Comparison of ENCODE assay signal across 14 cellular contexts in genomic region chr4:2908686-2909085, GRCh38. TPM values are rescaled to one million over a fixed set of nuclear protein-coding genes. Genes with fewer than 3 reads are reported as not detected.
DNase-seq lines count a peak whose midpoint lies in the region; ATAC-seq and TF ChIP-seq lines count a peak whose summit lies in the region.
"Had no signal": no experiment of that assay in that cellular context is flagged by ENCODE, and none has a peak within 500 bp of the region (broad histone marks: within the 10 kb centered on the region; RNA-seq: fewer than 3 reads in every experiment).

No MANE protein-coding gene starts in this region.

- peak overlapping the region in 7 of 8 donors; percentile 35 to 98 (median 72) for H3K27ac Mint-ChIP-seq in CD8-positive, alpha-beta memory T cell
- H3K27ac Mint-ChIP-seq in endodermal cell (peak overlapping the region; percentile 17), progenitor cell of endocrine pancreas (peak overlapping the region; percentile 96)
- H3K27ac Mint-ChIP-seq: B cell had no signal

- CTCF ChIA-PET in CD8-positive, alpha-beta memory T cell (lab: Charles Lee): no interaction called here

- H3K9me3 ChIP-seq in CD8-positive, alpha-beta memory T cell (ENCODE audit: low read length): no peaks in the 10 kb centered on the region
- H3K9me3 ChIP-seq in endodermal cell (ENCODE audit: control insufficient read depth, low read length) (no peaks in the 10 kb centered on the region), right cardiac atrium (ENCODE audit: control insufficient read depth, low read length) (no peaks in the 10 kb centered on the region), lower lobe of right lung (no peaks in the 10 kb centered on the region)

- H3K4me3 ChIP-seq in CD8-positive, alpha-beta memory T cell (ENCODE audit: low read length): no peak overlapping the region
- H3K4me3 ChIP-seq in endodermal cell (ENCODE audit: low read length): no peak overlapping the region
- no peak overlapping the region for H3K4me3 ChIP-seq in right cardiac atrium (ENCODE audit: low read length)
- H3K4me3 ChIP-seq in lower lobe of right lung: no peak overlapping the region
- H3K4me3 ChIP-seq: GM23248 had no signal

- 92 to 96% methylated on average over 3 to 7 of the region's 7 CpGs for WGBS in endodermal cell (ENCODE audit: insufficient coverage in 1 of 2, insufficient read length in 1 of 2), 2 experiments
- 88% methylated on average over 7 of the region's 7 CpGs for WGBS in right cardiac atrium

- POLR2A ChIA-PET in CD8-positive, alpha-beta memory T cell (lab: Charles Lee): no interaction called here

- peaks cover 0 to 2% of the 10 kb centered on the region in 2 donors for H3K27me3 Mint-ChIP-seq in CD8-positive, alpha-beta memory T cell
- H3K27me3 Mint-ChIP-seq in endodermal cell (ENCODE audit: insufficient read depth) (no peaks in the 10 kb centered on the region), progenitor cell of endocrine pancreas (no peaks in the 10 kb centered on the region)
- H3K27me3 Mint-ChIP-seq: B cell had no signal

- H3K36me3 ChIP-seq in CD8-positive, alpha-beta memory T cell (ENCODE audit: insufficient read depth, low read length): peaks cover 62% of the 10 kb centered on the region
- H3K36me3 ChIP-seq in endodermal cell (ENCODE audit: control insufficient read depth, insufficient read depth, low read length) (peaks cover 97% of the 10 kb centered on the region), lower lobe of right lung (peaks cover 100% of the 10 kb centered on the region)

- H3K36me3 Mint-ChIP-seq in CD8-positive, alpha-beta memory T cell: peaks cover 10 to 94% (median 18%) of the 10 kb centered on the region in 3 donors
- peaks cover 91% of the 10 kb centered on the region for H3K36me3 Mint-ChIP-seq in endodermal cell (ENCODE audit: low read depth)
- H3K36me3 Mint-ChIP-seq in progenitor cell of endocrine pancreas (ENCODE audit: insufficient read depth): peaks cover 28% of the 10 kb centered on the region

- no peak for TF ChIP-seq CTCF in 22Rv1 (IDR thresholded peaks at IDR 0.05)
- TF ChIP-seq CTCF in endodermal cell (conservative IDR thresholded peaks at IDR 0.05): no peak
- TF ChIP-seq CTCF in progenitor cell of endocrine pancreas (IDR thresholded peaks at IDR 0.05; ENCODE audit: unreplicated experiment): no peak
- TF ChIP-seq CTCF in lower lobe of right lung (IDR thresholded peaks at IDR 0.05): no peak

- intact Hi-C loops in right cardiac atrium (cut with DNase I) (no loop called here), lower lobe of right lung (cut with DNase I) (no loop called here)

- ATAC-seq in right cardiac atrium (no peak), lower lobe of right lung (no peak)
- ATAC-seq: CD8-positive, alpha-beta T cell had no signal

- peaks cover 20% of the 10 kb centered on the region for H3K4me1 ChIP-seq in CD8-positive, alpha-beta memory T cell (ENCODE audit: insufficient read depth, low read length)
- H3K4me1 ChIP-seq in endodermal cell (ENCODE audit: control insufficient read depth, insufficient read depth, low read length): no peaks in the 10 kb centered on the region
- peaks cover 6% of the 10 kb centered on the region for H3K4me1 ChIP-seq in right cardiac atrium (ENCODE audit: control insufficient read depth, insufficient read depth, low read length)
- peaks cover 14% of the 10 kb centered on the region for H3K4me1 ChIP-seq in lower lobe of right lung

- no peaks in the 10 kb centered on the region for H3K9me3 Mint-ChIP-seq in CD8-positive, alpha-beta memory T cell
- H3K9me3 Mint-ChIP-seq in endodermal cell: no peaks in the 10 kb centered on the region
- H3K9me3 Mint-ChIP-seq in progenitor cell of endocrine pancreas (ENCODE audit: low read depth): no peaks in the 10 kb centered on the region
- H3K9me3 Mint-ChIP-seq: CD8-positive, alpha-beta T cell had no signal

- no peaks in the 10 kb centered on the region for H3K27me3 ChIP-seq in CD8-positive, alpha-beta memory T cell (ENCODE audit: insufficient read depth, low read length, poor library complexity, severe bottlenecking)
- no peaks in the 10 kb centered on the region for H3K27me3 ChIP-seq in endodermal cell (ENCODE audit: control insufficient read depth, insufficient read depth, low read length, poor library complexity, severe bottlenecking)
- no peaks in the 10 kb centered on the region for H3K27me3 ChIP-seq in right cardiac atrium (ENCODE audit: control insufficient read depth, insufficient read depth)
- H3K27me3 ChIP-seq in lower lobe of right lung (ENCODE audit: low read depth): no peaks in the 10 kb centered on the region

- H3K4me3 Mint-ChIP-seq in CD8-positive, alpha-beta memory T cell: no peak overlapping the region
- H3K4me3 Mint-ChIP-seq in endodermal cell (no peak overlapping the region), progenitor cell of endocrine pancreas (ENCODE audit: low read depth) (no peak overlapping the region)
- H3K4me3 Mint-ChIP-seq: B cell; CD8-positive, alpha-beta T cell had no signal

- H3K9ac ChIP-seq in endodermal cell (ENCODE audit: extremely low read depth, low read length, poor library complexity, severe bottlenecking): no peak overlapping the region
- H3K9ac ChIP-seq: GM23248 had no signal

- H3K4me1 Mint-ChIP-seq in CD8-positive, alpha-beta memory T cell: peaks cover 27 to 51% (median 38%) of the 10 kb centered on the region in 3 donors
- H3K4me1 Mint-ChIP-seq in endodermal cell: no peaks in the 10 kb centered on the region
- H3K4me1 Mint-ChIP-seq in progenitor cell of endocrine pancreas (ENCODE audit: low read depth): peaks cover 46% of the 10 kb centered on the region

- H3K27ac ChIP-seq in 22Rv1: peak overlapping the region; percentile 68
- H3K27ac ChIP-seq in CD8-positive, alpha-beta memory T cell (ENCODE audit: low read depth, low read length): no peak overlapping the region
- no peak overlapping the region for H3K27ac ChIP-seq in endodermal cell (ENCODE audit: low read depth, low read length)
- no peak overlapping the region for H3K27ac ChIP-seq in right cardiac atrium (ENCODE audit: low read length)
- H3K27ac ChIP-seq in lower lobe of right lung: no peak overlapping the region
- H3K27ac ChIP-seq: GM23248, HL-60 had no signal

- no peak for DNase-seq in CD8-positive, alpha-beta memory T cell
- DNase-seq in endodermal cell (no peak), progenitor cell of endocrine pancreas (ENCODE audit: low spot score, unreplicated experiment) (no peak), right cardiac atrium (no peak), lower lobe of right lung (no peak)
- DNase-seq in activated CD4-positive, alpha-beta T cell treated with anti-CD3 and anti-CD28 coated beads for 1 hour: no peak
- DNase-seq: C1 segment of cervical spinal cord; CD8-positive, alpha-beta T cell; DMS 273 treated with DMSO at 0.1 percent for 48 hours; GM23248; H7 had no signal

RNA-seq across cellular contexts. Expression of gene NOP14, which starts 54.5 kb away (rescaled TPM):
- 100 to 1,000 TPM; 156 to 165 TPM for total RNA-seq in CD8-positive, alpha-beta memory T cell
- polyA plus RNA-seq in CD8-positive, alpha-beta memory T cell: 26.5 TPM
- 10 to 100 TPM; 23.0 to 31.9 TPM for total RNA-seq in endodermal cell
- polyA plus RNA-seq in endodermal cell (2013, experiment 1 of 2): 20.5 TPM
- 18.2 TPM for polyA plus RNA-seq in endodermal cell (2013, experiment 2 of 2)
- total RNA-seq in progenitor cell of endocrine pancreas: 31.5 and 33.4 TPM in 2 replicates
- total RNA-seq in right cardiac atrium: 10 to 100 TPM; 15.4 to 19.2 (median 18.4) TPM
- 12.0 TPM for polyA plus RNA-seq in right cardiac atrium
- 20.7 TPM for total RNA-seq in lower lobe of right lung

RNA-seq across cellular contexts. Expression of gene GRK4, which starts 54.7 kb away (rescaled TPM):
- 1 to 10 TPM; 5.4 to 7.7 TPM for total RNA-seq in CD8-positive, alpha-beta memory T cell
- polyA plus RNA-seq in CD8-positive, alpha-beta memory T cell: 2.5 TPM
- total RNA-seq in endodermal cell (1 to 10 TPM; 2.8 to 4.2 TPM), progenitor cell of endocrine pancreas (14.9 and 16.2 TPM in 2 replicates), right cardiac atrium (10 to 100 TPM; 11.6 to 13.1 (median 12.4) TPM), lower lobe of right lung (7.1 TPM)
- 3.5 TPM for polyA plus RNA-seq in endodermal cell (2013, experiment 1 of 2)
- 4.0 TPM for polyA plus RNA-seq in endodermal cell (2013, experiment 2 of 2)
- 8.4 TPM for polyA plus RNA-seq in right cardiac atrium

Comparison
In these comparisons a context has a peak if more than half of its experiments do, and no peak if none do; other contexts are left out.
1. H3K27ac Mint-ChIP-seq: peak in every context shown above with its lines; median percentile 96 in progenitor cell of endocrine pancreas; 72 in CD8-positive, alpha-beta memory T cell; 17 in endodermal cell.